In genomic region chr6:116764557-116764960, GRCh38 we compare ENCODE assay signal across 7 cellular contexts. TPM values are rescaled to one million over a fixed set of nuclear protein-coding genes. Genes with fewer than 3 reads are reported as not detected.
A peak's percentile ranks its signal among the peaks of the same experiment; 100 is the strongest.
DNase-seq lines count a peak whose midpoint lies in the region; ATAC-seq and TF ChIP-seq lines count a peak whose summit lies in the region.

No MANE protein-coding gene starts in this region.

- no peak overlapping the region for H2BK15ac ChIP-seq in IMR-90 (ENCODE audit: low read depth, low read length)

- no peaks in the 10 kb centered on the region for H3K9me3 Mint-ChIP-seq in effector memory CD8-positive, alpha-beta T cell

- H4K20me1 ChIP-seq in IMR-90 (ENCODE audit: insufficient read depth, low read length) = no peaks in the 10 kb centered on the region

- intact Hi-C loops in IMR-90 (cut with micrococcal nuclease) (no loop called here), lower leg skin (cut with DNase I; ENCODE audit: low total_unique reads) (no loop called here)

- no peak overlapping the region for H2BK5ac ChIP-seq in IMR-90 (ENCODE audit: low read depth, low read length, poor library complexity, severe bottlenecking)

- TF ChIP-seq RAD21 in IMR-90 (IDR thresholded peaks at IDR 0.05; ENCODE audit: low read length) = no peak

- H3K27ac Mint-ChIP-seq in effector memory CD8-positive, alpha-beta T cell = no peak overlapping the region

- peak overlapping the region; percentile 87; the same call in 1 of the 2 replicates for H3K23ac ChIP-seq in IMR-90 (ENCODE audit: low read depth, low read length)

- H2BK120ac ChIP-seq in IMR-90 (ENCODE audit: low read depth, low read length) = peak overlapping the region; percentile 41; the same call in 1 of the 2 replicates

- DNase-seq in IMR-90 (peak; percentile 9), lower leg skin (ENCODE audit: low spot score in 2 of 2) (no peak), NCI-H446 (lab: John Stamatoyannopoulos, UW) (no peak), CD1c-positive myeloid dendritic cell (ENCODE audit: extremely low spot score) (no peak), G401 (ENCODE audit: low spot score) (no peak)
- no peak for DNase-seq in effector memory CD8-positive, alpha-beta T cell

- dilution Hi-C loops in IMR-90 (cut with HindIII; ENCODE audit: low sequenced_read_pairs, unreplicated experiment) = no loop called here

- POLR2A ChIA-PET in IMR-90 (lab: Charles Lee; ENCODE audit: unreplicated experiment) = no interaction called here

- peak overlapping the region; percentile 33 for H2AK9ac ChIP-seq in IMR-90 (replicated peaks; ENCODE audit: low read depth, low read length, poor library complexity)

- no peak overlapping the region for H3K56ac ChIP-seq in IMR-90 (ENCODE audit: extremely low read depth, insufficient read depth, low read length)

- 0 out of 2 replicates have a peak, but pooled peaks have one; percentile 1 for TF ChIP-seq CTCF in IMR-90 (conservative IDR thresholded peaks at IDR 0.05; ENCODE audit: low read depth, low read length)
- TF ChIP-seq CTCF in lower leg skin (IDR thresholded peaks at IDR 0.05) = no peak

- WGBS in IMR-90 (ENCODE audit: extremely low coverage in 2 of 2, insufficient read length in 1 of 2), 2 experiments = no CpG with 5 or more reads among the region's 24 CpGs
- 52 to 62% methylated on average over 18 to 20 of the region's 24 CpGs for WGBS in lower leg skin, 2 donors

- H3K9me1 ChIP-seq in IMR-90 (ENCODE audit: insufficient read depth, low read length) = no peaks in the 10 kb centered on the region

- H3K4me1 Mint-ChIP-seq in effector memory CD8-positive, alpha-beta T cell (ENCODE audit: low read depth in 2 of 2) = peaks cover 6 to 7% of the 10 kb centered on the region in 2 donors

- H3K27ac ChIP-seq in IMR-90 (ENCODE audit: insufficient read depth, low read length) (peak overlapping the region; percentile 18; the same call in 1 of the 2 replicates), subcutaneous abdominal adipose tissue (ENCODE audit: low read depth, low read length) (no peak overlapping the region)

- in situ Hi-C loops in IMR-90 (cut with MboI; ENCODE audit: low sequenced_read_pairs) = no loop called here
- in situ Hi-C loops in G401 (cut with HindIII; ENCODE audit: low sequenced_read_pairs) = no loop called here

- no peak overlapping the region for H2BK20ac ChIP-seq in IMR-90 (ENCODE audit: low read depth, low read length)

- no peak overlapping the region for H4K5ac ChIP-seq in IMR-90 (ENCODE audit: low read depth, low read length)

- CTCF ChIA-PET in IMR-90 (lab: Yijun Ruan, JAX) = no interaction called here

- H3K4me3 ChIP-seq in IMR-90 (ENCODE audit: insufficient read depth, low read depth, low read length) (peak overlapping the region; percentile 47), lower leg skin (ENCODE audit: low read depth, poor library complexity, severe bottlenecking) (peak overlapping the region; percentile 18), subcutaneous abdominal adipose tissue (ENCODE audit: low read depth in 1 of 5, low read length in 5 of 5) (peak overlapping the region; percentile 71 to 79 (median 75))

- peak overlapping the region; percentile 94 for H2AFZ ChIP-seq in IMR-90 (replicated peaks; ENCODE audit: low read length, poor library complexity)

- H3K27me3 Mint-ChIP-seq in effector memory CD8-positive, alpha-beta T cell = peaks cover 46 to 54% of the 10 kb centered on the region in 2 donors

- H4K91ac ChIP-seq in IMR-90 (ENCODE audit: insufficient read depth, low read depth, low read length) = no peak overlapping the region

- H3K14ac ChIP-seq in IMR-90 (replicated peaks; ENCODE audit: low read depth, low read length) = peak overlapping the region; percentile 68; the same call in 1 of the 2 replicates

- H3K36me3 Mint-ChIP-seq in effector memory CD8-positive, alpha-beta T cell (ENCODE audit: insufficient read depth) = no peaks in the 10 kb centered on the region

- peak overlapping the region; percentile 72; the same call in 1 of the 2 replicates for H3K4ac ChIP-seq in IMR-90 (ENCODE audit: low read depth, low read length)

- peak overlapping the region; percentile 88 for H3K4me2 ChIP-seq in IMR-90 (ENCODE audit: low read depth, low read length)

- ATAC-seq in IMR-90 (ENCODE audit: low read depth) = peak; percentile 44
- ATAC-seq in effector memory CD8-positive, alpha-beta T cell (replicated peaks) = no peak

- H4K8ac ChIP-seq in IMR-90 (ENCODE audit: low read depth in 2 of 2, low read length in 2 of 2) = peak overlapping the region; percentile 43 to 70; a peak in 2 of 4 replicates

- no peaks in the 10 kb centered on the region for H3K79me1 ChIP-seq in IMR-90 (ENCODE audit: low read depth in 1 of 2, low read length in 2 of 2)

- H3K9me3 ChIP-seq in IMR-90 (ENCODE audit: control insufficient read depth, insufficient read depth, low read length) (no peaks in the 10 kb centered on the region), subcutaneous abdominal adipose tissue (ENCODE audit: control insufficient read depth in 5 of 5, low read length in 5 of 5) (no peaks in the 10 kb centered on the region)

- peak overlapping the region; percentile 56 for H3K9ac ChIP-seq in IMR-90 (ENCODE audit: low read depth, low read length)
- H3K9ac ChIP-seq in subcutaneous abdominal adipose tissue (ENCODE audit: low read length in 5 of 5) = peak overlapping the region in 2 of 5 donors; percentile 59

- no peak overlapping the region for H2AK5ac ChIP-seq in IMR-90 (ENCODE audit: low read depth, low read length)

- no TSS peak for BruUV-seq in IMR-90 (replicated peaks; lab: Mats Ljungman, UMichigan)

- peak overlapping the region; percentile 33 to 79 for H3K4me3 Mint-ChIP-seq in effector memory CD8-positive, alpha-beta T cell

- H3K27me3 ChIP-seq in IMR-90 (ENCODE audit: control insufficient read depth, insufficient read depth, low read length) = peaks cover 12% of the 10 kb centered on the region
- H3K27me3 ChIP-seq in subcutaneous abdominal adipose tissue (ENCODE audit: control insufficient read depth in 5 of 5, insufficient read depth in 4 of 5, low read length in 5 of 5) = peaks cover 4 to 23% (median 14%) of the 10 kb centered on the region in 5 donors

- H3K18ac ChIP-seq in IMR-90 (ENCODE audit: low read depth, low read length) = no peak overlapping the region

- no peaks in the 10 kb centered on the region for H3K36me3 ChIP-seq in IMR-90 (ENCODE audit: control insufficient read depth, insufficient read depth, low read length)
- no peaks in the 10 kb centered on the region for H3K36me3 ChIP-seq in subcutaneous abdominal adipose tissue (ENCODE audit: control insufficient read depth in 5 of 5, insufficient read depth in 5 of 5, low read length in 5 of 5)

- TF ChIP-seq POLR2A in IMR-90 (IDR thresholded peaks at IDR 0.05; ENCODE audit: low read depth, low read length) (no peak), lower leg skin (IDR thresholded peaks at IDR 0.05) (no peak)

- no peaks in the 10 kb centered on the region for H3K4me1 ChIP-seq in IMR-90 (ENCODE audit: control insufficient read depth, insufficient read depth, low read length)
- peaks cover 0 to 20% (median 15%) of the 10 kb centered on the region in 5 donors for H3K4me1 ChIP-seq in subcutaneous abdominal adipose tissue (ENCODE audit: control insufficient read depth in 5 of 5, insufficient read depth in 5 of 5, low read length in 5 of 5)

TF ChIP-seq in IMR-90, 13 proteins besides CTCF, POLR2A, EP300 and RAD21:
- TF ChIP-seq CEBPB (IDR thresholded peaks at IDR 0.05; ENCODE audit: low read depth, low read length) (no peak), MAZ (IDR thresholded peaks at IDR 0.05; ENCODE audit: borderline replicate concordance, low read depth, low read length) (no peak), ELK1 (IDR thresholded peaks at IDR 0.05; ENCODE audit: borderline replicate concordance, low read depth, low read length) (no peak), CHD1 (IDR thresholded peaks at IDR 0.05; ENCODE audit: low read depth, low read length) (no peak), FOS (IDR thresholded peaks at IDR 0.05; ENCODE audit: low read depth, low read length) (no peak), NFE2L2 (IDR thresholded peaks at IDR 0.05; ENCODE audit: low read depth, low read length) (no peak), RFX5 (IDR thresholded peaks at IDR 0.05; ENCODE audit: low read depth, low read length) (no peak), MXI1 (IDR thresholded peaks at IDR 0.05; ENCODE audit: borderline replicate concordance, low read depth, low read length) (no peak), USF2 (IDR thresholded peaks at IDR 0.05; ENCODE audit: low read depth, low read length) (no peak), BHLHE40 (IDR thresholded peaks at IDR 0.05; ENCODE audit: low read depth, low read length) (no peak), MAFK (IDR thresholded peaks at IDR 0.05; ENCODE audit: low read depth, low read length) (no peak), SMC3 (IDR thresholded peaks at IDR 0.05; ENCODE audit: low read depth, low read length) (no peak), RCOR1 (IDR thresholded peaks at IDR 0.05; ENCODE audit: insufficient replicate concordance, low read length) (no peak)

RNA-seq across cellular contexts. Expression of gene FAM162B, which starts 1.0 kb away (rescaled TPM):
- 3.2 and 3.6 TPM in 2 replicates for total RNA-seq in IMR-90 (2012; rRNA removed)
- 2.9 and 4.0 TPM in 2 replicates for polyA plus RNA-seq in IMR-90 (2012; rRNA removed)
- polyA plus RNA-seq in IMR-90 (2012; cell fraction: cytosol; rRNA removed) = 3.7 and 6.3 TPM in 2 replicates
- polyA plus RNA-seq in IMR-90 (2012; cell fraction: nucleus; rRNA removed; ENCODE audit: low replicate concordance) = 1.4 and 2.6 TPM in 2 replicates
- total RNA-seq in lower leg skin = 1 to 10 TPM; 1.9 to 5.6 (median 3.5) TPM
- not detected in 2 replicates for total RNA-seq in G401 (2014; rRNA removed; shearing (Covaris generic))

Comparison
In these comparisons a context has a peak if more than half of its experiments do, and no peak if none do; other contexts are left out.
1. H3K4me3 ChIP-seq: peak in every context shown above with its lines; median percentile 75 in subcutaneous abdominal adipose tissue; 47 in IMR-90; 18 in lower leg skin.